ENCODE assay signal across 8 cellular contexts in the genomic region with DNA sequence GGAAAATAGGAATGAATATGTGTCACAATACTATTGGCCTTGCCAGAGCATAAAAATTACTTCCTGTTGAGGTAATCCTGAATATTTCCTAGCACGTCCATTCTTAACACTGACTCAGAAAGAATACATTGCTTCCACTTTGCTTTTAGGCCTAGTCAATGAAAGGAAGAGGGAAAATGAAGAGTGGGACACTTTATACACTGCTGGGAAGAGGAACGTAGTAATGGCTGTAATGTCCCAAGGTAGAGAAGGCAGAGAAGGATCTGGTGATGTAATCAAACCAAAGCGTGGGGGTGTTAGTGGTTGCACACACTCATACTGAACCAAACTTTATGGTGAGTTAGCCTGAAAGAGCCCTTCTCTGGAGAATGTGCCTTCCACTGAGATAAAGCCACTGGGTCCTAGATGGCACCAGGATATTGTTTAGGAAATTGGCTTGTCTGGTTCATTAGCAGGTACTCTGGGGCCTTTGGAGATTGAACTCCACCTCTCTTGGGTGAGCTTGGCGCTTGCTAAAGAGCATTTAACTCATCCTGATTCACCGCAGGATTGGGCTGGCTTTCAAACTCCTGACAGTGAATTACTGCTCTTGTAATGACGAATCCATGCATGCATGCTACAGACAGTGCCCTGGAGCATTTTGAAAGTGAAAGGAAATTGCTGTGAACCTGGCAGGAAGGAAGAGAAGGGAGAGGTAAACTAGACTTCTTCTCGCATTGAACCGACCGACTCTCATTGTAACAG.
DNase-seq lines count a peak whose midpoint lies in the region; ATAC-seq, FAIRE-seq and TF ChIP-seq lines count a peak whose summit lies in the region.

No MANE protein-coding gene starts in this region.

- no peaks in the 10 kb centered on the region for H3K36me3 Mint-ChIP-seq in CD8-positive, alpha-beta memory T cell
- peaks cover 7% of the 10 kb centered on the region for H3K36me3 Mint-ChIP-seq in activated T-helper 1 cell treated with anti-CD3 and anti-CD28 coated beads, Interleukin-12 subunit alpha, Interleukin-12 subunit beta, Interleukin-2, Interleukin-4 antibody, amounts not matched to agents 30 ng/mL and 10 ng/mL and 1 ng/mL, durations not matched to agents 14 hours and 24 hours and 36 hours (ENCODE audit: low read depth)

- H3K27ac ChIP-seq in CD8-positive, alpha-beta memory T cell (ENCODE audit: low read depth, low read length) = no peak overlapping the region
- peak overlapping the region; percentile 100 for H3K27ac ChIP-seq in keratinocyte (ENCODE audit: control insufficient read depth, insufficient read depth, low read length)
- H3K27ac ChIP-seq in upper lobe of right lung = peak overlapping the region; percentile 79

- POLR2A ChIA-PET in CD8-positive, alpha-beta memory T cell (lab: Charles Lee) = no interaction called here

- dilution Hi-C loops in keratinocyte (cut with MboI; ENCODE audit: extremely low pct_ligation_motif_present, low sequenced_read_pairs) = no loop called here

- H3K9ac ChIP-seq in keratinocyte (ENCODE audit: control insufficient read depth, extremely low read depth, insufficient read depth, low read length) = peak overlapping the region; percentile 93

- peak overlapping the region; percentile 95 for H3K4me2 ChIP-seq in keratinocyte (ENCODE audit: control insufficient read depth, extremely low read depth, insufficient read depth, low read depth, low read length)

- no peaks in the 10 kb centered on the region for H3K9me1 ChIP-seq in keratinocyte (ENCODE audit: control insufficient read depth, extremely low read depth, insufficient read depth, low read length)

- peak overlapping the region; percentile 21 to 84 (median 78) for H3K4me3 Mint-ChIP-seq in CD8-positive, alpha-beta memory T cell
- H3K4me3 Mint-ChIP-seq in activated T-helper 1 cell treated with anti-CD3 and anti-CD28 coated beads, Interleukin-12 subunit alpha, Interleukin-12 subunit beta, Interleukin-2, Interleukin-4 antibody, amounts not matched to agents 30 ng/mL and 10 ng/mL and 1 ng/mL, durations not matched to agents 14 hours and 24 hours and 36 hours = peak overlapping the region; percentile 45

- no peaks in the 10 kb centered on the region for H3K36me3 ChIP-seq in CD8-positive, alpha-beta memory T cell (ENCODE audit: insufficient read depth, low read length)
- peaks cover 0 to 4% of the 10 kb centered on the region in 2 experiments for H3K36me3 ChIP-seq in keratinocyte (ENCODE audit: control insufficient read depth in 2 of 2, extremely low read depth in 1 of 2, insufficient read depth in 2 of 2, low read length in 2 of 2)
- H3K36me3 ChIP-seq in upper lobe of right lung = no peaks in the 10 kb centered on the region

- intact Hi-C loops in activated T-helper 1 cell treated with anti-CD3 and anti-CD28 coated beads, Interleukin-12 subunit alpha, Interleukin-12 subunit beta, Interleukin-2, Interleukin-4 antibody, amounts not matched to agents 30 ng/mL and 10 ng/mL and 1 ng/mL, durations not matched to agents 14 hours and 24 hours and 36 hours (cut with micrococcal nuclease) = loop anchor here (1.0 to 10.0 kb wide), 6 partner anchors 165 to 1367 kb away; partner anchors contain the start of genes ARHGAP21, ENKUR, MSRB2 and THNSL1
- intact Hi-C loops in upper lobe of right lung (cut with DNase I) = no loop called here

- no peaks in the 10 kb centered on the region for H4K20me1 ChIP-seq in keratinocyte (ENCODE audit: control insufficient read depth, extremely low read depth, insufficient read depth, low read length)

- ATAC-seq in GM19035 (IDR thresholded peaks at IDR 0.05; ENCODE audit: unreplicated experiment) = peak; percentile 58
- ATAC-seq in HG03575 (IDR thresholded peaks at IDR 0.05; ENCODE audit: extremely low read depth, insufficient number of reproducible peaks, low FRiP score, unreplicated experiment) = peak; percentile 48
- ATAC-seq in upper lobe of right lung = no peak

- FAIRE-seq in keratinocyte (lab: Jason Lieb, UNC) = peak; percentile 98

- peak overlapping the region in 7 of 8 donors; percentile 29 to 88 (median 69) for H3K27ac Mint-ChIP-seq in CD8-positive, alpha-beta memory T cell
- peak overlapping the region; percentile 56 for H3K27ac Mint-ChIP-seq in activated T-helper 1 cell treated with anti-CD3 and anti-CD28 coated beads, Interleukin-12 subunit alpha, Interleukin-12 subunit beta, Interleukin-2, Interleukin-4 antibody, amounts not matched to agents 30 ng/mL and 10 ng/mL and 1 ng/mL, durations not matched to agents 14 hours and 24 hours and 36 hours

- H3K4me1 ChIP-seq in CD8-positive, alpha-beta memory T cell (ENCODE audit: insufficient read depth, low read length) = no peaks in the 10 kb centered on the region
- H3K4me1 ChIP-seq in keratinocyte (ENCODE audit: control insufficient read depth, extremely low read depth, insufficient read depth, low read length) (peaks cover 47% of the 10 kb centered on the region), upper lobe of right lung (peaks cover 21% of the 10 kb centered on the region)

- H3K4me1 Mint-ChIP-seq in CD8-positive, alpha-beta memory T cell = peaks cover 12 to 24% (median 23%) of the 10 kb centered on the region in 3 donors
- H3K4me1 Mint-ChIP-seq in activated T-helper 1 cell treated with anti-CD3 and anti-CD28 coated beads, Interleukin-12 subunit alpha, Interleukin-12 subunit beta, Interleukin-2, Interleukin-4 antibody, amounts not matched to agents 30 ng/mL and 10 ng/mL and 1 ng/mL, durations not matched to agents 14 hours and 24 hours and 36 hours (ENCODE audit: low read depth) = peaks cover 61% of the 10 kb centered on the region

- no peaks in the 10 kb centered on the region for H3K9me3 ChIP-seq in CD8-positive, alpha-beta memory T cell (ENCODE audit: low read length)
- H3K9me3 ChIP-seq in keratinocyte (ENCODE audit: control insufficient read depth, low read depth, low read length) (no peaks in the 10 kb centered on the region), upper lobe of right lung (no peaks in the 10 kb centered on the region)

- H3K9me3 Mint-ChIP-seq in CD8-positive, alpha-beta memory T cell = no peaks in the 10 kb centered on the region
- peaks cover 4% of the 10 kb centered on the region for H3K9me3 Mint-ChIP-seq in activated T-helper 1 cell treated with anti-CD3 and anti-CD28 coated beads, Interleukin-12 subunit alpha, Interleukin-12 subunit beta, Interleukin-2, Interleukin-4 antibody, amounts not matched to agents 30 ng/mL and 10 ng/mL and 1 ng/mL, durations not matched to agents 14 hours and 24 hours and 36 hours

- H3K79me2 ChIP-seq in keratinocyte (ENCODE audit: control insufficient read depth, insufficient read depth, low read length) = peaks cover 16% of the 10 kb centered on the region

- DNase-seq in CD8-positive, alpha-beta memory T cell = peak in 1 of 5 donors; percentile 13
- peak; percentile 40 for DNase-seq in activated T-helper 1 cell treated with anti-CD3 and anti-CD28 coated beads, Interleukin-12 subunit alpha, Interleukin-12 subunit beta, Interleukin-2, Interleukin-4 antibody, amounts not matched to agents 30 ng/mL and 10 ng/mL and 1 ng/mL, durations not matched to agents 14 hours and 24 hours and 36 hours (ENCODE audit: low spot score)
- DNase-seq in keratinocyte (ENCODE audit: low read depth, low spot score) (peak; percentile 93), upper lobe of right lung (no peak), putamen (ENCODE audit: low spot score) (no peak), NCI-H1694 (lab: John Stamatoyannopoulos, UW) (no peak)

- H2AFZ ChIP-seq in keratinocyte (ENCODE audit: control insufficient read depth, low read length) = peak overlapping the region; percentile 48

- peak overlapping the region; percentile 19 for H3K4me3 ChIP-seq in CD8-positive, alpha-beta memory T cell (ENCODE audit: low read length)
- H3K4me3 ChIP-seq in keratinocyte (ENCODE audit: control insufficient read depth in 2 of 3, extremely low read depth in 1 of 3, insufficient read depth in 2 of 3, low read depth in 1 of 3, low read length in 3 of 3) = peak overlapping the region in 2 of 3 experiments; percentile 4 to 52
- H3K4me3 ChIP-seq in upper lobe of right lung = no peak overlapping the region

- CTCF ChIA-PET in CD8-positive, alpha-beta memory T cell (lab: Charles Lee) = no interaction called here

- TF ChIP-seq CTCF in keratinocyte (optimal IDR thresholded peaks at IDR 0.05 in 1 of 3, IDR thresholded peaks at IDR 0.05 in 1 of 3, conservative IDR thresholded peaks at IDR 0.05 in 1 of 3; ENCODE audit: extremely low read depth in 1 of 3, insufficient read depth in 2 of 3, low read length in 3 of 3) = no peak
- no peak for TF ChIP-seq CTCF in upper lobe of right lung (IDR thresholded peaks at IDR 0.05)

- peaks cover 8 to 11% of the 10 kb centered on the region in 2 donors for H3K27me3 Mint-ChIP-seq in CD8-positive, alpha-beta memory T cell
- peaks cover 6% of the 10 kb centered on the region for H3K27me3 Mint-ChIP-seq in activated T-helper 1 cell treated with anti-CD3 and anti-CD28 coated beads, Interleukin-12 subunit alpha, Interleukin-12 subunit beta, Interleukin-2, Interleukin-4 antibody, amounts not matched to agents 30 ng/mL and 10 ng/mL and 1 ng/mL, durations not matched to agents 14 hours and 24 hours and 36 hours (ENCODE audit: insufficient read depth)

- H3K27me3 ChIP-seq in CD8-positive, alpha-beta memory T cell (ENCODE audit: insufficient read depth, low read length, poor library complexity, severe bottlenecking) = no peaks in the 10 kb centered on the region
- H3K27me3 ChIP-seq in keratinocyte (ENCODE audit: control insufficient read depth, extremely low read depth, insufficient read depth, low read length) (no peaks in the 10 kb centered on the region), upper lobe of right lung (no peaks in the 10 kb centered on the region)

Comparison
In these comparisons a context has a peak if more than half of its experiments do, and no peak if none do; other contexts are left out.
1. DNase-seq: peak in activated T-helper 1 cell treated with anti-CD3 and anti-CD28 coated beads, Interleukin-12 subunit alpha, Interleukin-12 subunit beta, Interleukin-2, Interleukin-4 antibody, amounts not matched to agents 30 ng/mL and 10 ng/mL and 1 ng/mL, durations not matched to agents 14 hours and 24 hours and 36 hours (single experiment) and keratinocyte (single experiment); none in upper lobe of right lung (single experiment), putamen (single experiment) and NCI-H1694 (single experiment).